1 cellular context compared by ENCODE assay signal in the genomic region with DNA sequence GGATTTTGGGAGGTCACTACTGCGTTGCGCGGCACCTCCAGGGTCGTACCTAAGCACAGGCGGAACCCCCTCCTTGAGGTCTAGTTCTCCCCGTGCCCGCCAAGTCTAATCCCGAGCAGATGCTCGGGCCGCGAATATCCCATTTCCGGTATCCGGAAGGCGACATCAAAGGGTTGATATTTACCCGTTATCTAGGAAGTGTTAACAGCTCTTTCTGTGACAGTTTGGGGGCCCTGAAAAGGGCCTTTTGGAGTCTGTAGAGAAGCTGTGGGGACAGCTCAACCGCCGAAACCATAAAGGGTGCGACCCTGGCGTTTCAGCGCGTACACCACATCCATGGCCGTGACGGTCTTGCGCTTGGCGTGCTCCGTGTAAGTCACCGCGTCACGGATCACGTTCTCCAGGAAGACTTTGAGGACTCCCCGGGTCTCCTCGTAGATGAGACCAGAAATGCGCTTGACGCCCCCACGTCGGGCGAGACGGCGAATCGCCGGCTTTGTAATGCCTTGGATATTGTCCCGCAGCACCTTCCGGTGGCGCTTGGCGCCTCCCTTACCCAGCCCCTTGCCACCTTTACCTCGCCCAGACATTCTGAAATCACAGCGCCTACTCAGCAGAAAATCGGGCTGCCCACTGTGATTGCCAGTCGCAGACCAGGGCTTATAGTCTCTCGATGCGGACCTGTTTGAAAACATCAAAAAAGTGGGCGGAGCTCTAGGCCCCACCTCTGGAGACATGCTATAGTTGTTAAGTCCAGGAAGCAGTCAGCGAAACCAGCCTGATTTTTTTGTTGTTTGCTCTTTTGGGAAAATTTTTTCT.
A peak's percentile ranks its signal among the peaks of the same experiment; 100 is the strongest.
TF ChIP-seq lines count a peak whose summit lies in the region.

No MANE protein-coding gene starts in this region.

TF ChIP-seq in HepG2, 621 proteins besides CTCF, POLR2A, EP300 and RAD21 (continued from another document and continues in another):
- TF ChIP-seq ESRRA (CRISPR knock-in tag; IDR thresholded peaks at IDR 0.05; ENCODE audit: low read depth) (peak; percentile 45; the same call in 1 of the 2 replicates), WIZ (CRISPR knock-in tag; IDR thresholded peaks at IDR 0.05) (no peak), ZNF30 (CRISPR knock-in tag; IDR thresholded peaks at IDR 0.05) (no peak), ARID2 (CRISPR knock-in tag; IDR thresholded peaks at IDR 0.05; ENCODE audit: borderline replicate concordance) (no peak), PHF5A (CRISPR knock-in tag; IDR thresholded peaks at IDR 0.05; ENCODE audit: low read depth, unreplicated experiment) (no peak), PLSCR1 (CRISPR knock-in tag; IDR thresholded peaks at IDR 0.05; ENCODE audit: borderline replicate concordance) (no peak), ZNF704 (CRISPR knock-in tag; IDR thresholded peaks at IDR 0.05; ENCODE audit: borderline replicate concordance) (no peak), ETS1 (CRISPR knock-in tag; IDR thresholded peaks at IDR 0.05) (no peak), FOXO4 (CRISPR knock-in tag; conservative IDR thresholded peaks at IDR 0.05) (no peak), SP140L (CRISPR knock-in tag; IDR thresholded peaks at IDR 0.05; ENCODE audit: borderline replicate concordance) (0 out of 2 replicates have a peak, but pooled peaks have one; percentile 37), ARNT (IDR thresholded peaks at IDR 0.05) (no peak), ZNF850 (CRISPR knock-in tag; conservative IDR thresholded peaks at IDR 0.05) (no peak), ZBTB7A (CRISPR knock-in tag; IDR thresholded peaks at IDR 0.05) (no peak), POLR2AphosphoS5 (IDR thresholded peaks at IDR 0.05; ENCODE audit: low read depth, low read length) (peak; percentile 100), IKZF4 (CRISPR knock-in tag; IDR thresholded peaks at IDR 0.05; ENCODE audit: borderline replicate concordance, low read depth, not compliant biosample characterization) (no peak), ZNF562 (CRISPR knock-in tag; IDR thresholded peaks at IDR 0.05; ENCODE audit: borderline replicate concordance) (no peak), ZFP36 (IDR thresholded peaks at IDR 0.05; ENCODE audit: borderline replicate concordance, low read depth, low read length, partially characterized antibody) (no peak), ZSCAN20 (CRISPR knock-in tag; IDR thresholded peaks at IDR 0.05; ENCODE audit: borderline replicate concordance) (no peak), ZNF121 (CRISPR knock-in tag; IDR thresholded peaks at IDR 0.05) (no peak)
- TF ChIP-seq, protein P1, sequence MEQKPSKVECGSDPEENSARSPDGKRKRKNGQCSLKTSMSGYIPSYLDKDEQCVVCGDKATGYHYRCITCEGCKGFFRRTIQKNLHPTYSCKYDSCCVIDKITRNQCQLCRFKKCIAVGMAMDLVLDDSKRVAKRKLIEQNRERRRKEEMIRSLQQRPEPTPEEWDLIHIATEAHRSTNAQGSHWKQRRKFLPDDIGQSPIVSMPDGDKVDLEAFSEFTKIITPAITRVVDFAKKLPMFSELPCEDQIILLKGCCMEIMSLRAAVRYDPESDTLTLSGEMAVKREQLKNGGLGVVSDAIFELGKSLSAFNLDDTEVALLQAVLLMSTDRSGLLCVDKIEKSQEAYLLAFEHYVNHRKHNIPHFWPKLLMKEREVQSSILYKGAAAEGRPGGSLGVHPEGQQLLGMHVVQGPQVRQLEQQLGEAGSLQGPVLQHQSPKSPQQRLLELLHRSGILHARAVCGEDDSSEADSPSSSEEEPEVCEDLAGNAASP (CRISPR knock-in tag; IDR thresholded peaks at IDR 0.05; ENCODE audit: borderline replicate concordance), result peak; percentile 53
- TF ChIP-seq, protein P2, sequence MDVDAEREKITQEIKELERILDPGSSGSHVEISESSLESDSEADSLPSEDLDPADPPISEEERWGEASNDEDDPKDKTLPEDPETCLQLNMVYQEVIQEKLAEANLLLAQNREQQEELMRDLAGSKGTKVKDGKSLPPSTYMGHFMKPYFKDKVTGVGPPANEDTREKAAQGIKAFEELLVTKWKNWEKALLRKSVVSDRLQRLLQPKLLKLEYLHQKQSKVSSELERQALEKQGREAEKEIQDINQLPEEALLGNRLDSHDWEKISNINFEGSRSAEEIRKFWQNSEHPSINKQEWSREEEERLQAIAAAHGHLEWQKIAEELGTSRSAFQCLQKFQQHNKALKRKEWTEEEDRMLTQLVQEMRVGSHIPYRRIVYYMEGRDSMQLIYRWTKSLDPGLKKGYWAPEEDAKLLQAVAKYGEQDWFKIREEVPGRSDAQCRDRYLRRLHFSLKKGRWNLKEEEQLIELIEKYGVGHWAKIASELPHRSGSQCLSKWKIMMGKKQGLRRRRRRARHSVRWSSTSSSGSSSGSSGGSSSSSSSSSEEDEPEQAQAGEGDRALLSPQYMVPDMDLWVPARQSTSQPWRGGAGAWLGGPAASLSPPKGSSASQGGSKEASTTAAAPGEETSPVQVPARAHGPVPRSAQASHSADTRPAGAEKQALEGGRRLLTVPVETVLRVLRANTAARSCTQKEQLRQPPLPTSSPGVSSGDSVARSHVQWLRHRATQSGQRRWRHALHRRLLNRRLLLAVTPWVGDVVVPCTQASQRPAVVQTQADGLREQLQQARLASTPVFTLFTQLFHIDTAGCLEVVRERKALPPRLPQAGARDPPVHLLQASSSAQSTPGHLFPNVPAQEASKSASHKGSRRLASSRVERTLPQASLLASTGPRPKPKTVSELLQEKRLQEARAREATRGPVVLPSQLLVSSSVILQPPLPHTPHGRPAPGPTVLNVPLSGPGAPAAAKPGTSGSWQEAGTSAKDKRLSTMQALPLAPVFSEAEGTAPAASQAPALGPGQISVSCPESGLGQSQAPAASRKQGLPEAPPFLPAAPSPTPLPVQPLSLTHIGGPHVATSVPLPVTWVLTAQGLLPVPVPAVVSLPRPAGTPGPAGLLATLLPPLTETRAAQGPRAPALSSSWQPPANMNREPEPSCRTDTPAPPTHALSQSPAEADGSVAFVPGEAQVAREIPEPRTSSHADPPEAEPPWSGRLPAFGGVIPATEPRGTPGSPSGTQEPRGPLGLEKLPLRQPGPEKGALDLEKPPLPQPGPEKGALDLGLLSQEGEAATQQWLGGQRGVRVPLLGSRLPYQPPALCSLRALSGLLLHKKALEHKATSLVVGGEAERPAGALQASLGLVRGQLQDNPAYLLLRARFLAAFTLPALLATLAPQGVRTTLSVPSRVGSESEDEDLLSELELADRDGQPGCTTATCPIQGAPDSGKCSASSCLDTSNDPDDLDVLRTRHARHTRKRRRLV (CRISPR knock-in tag; IDR thresholded peaks at IDR 0.05), result peak; percentile 55; the same call in 1 of the 2 replicates
- TF ChIP-seq, protein P3, sequence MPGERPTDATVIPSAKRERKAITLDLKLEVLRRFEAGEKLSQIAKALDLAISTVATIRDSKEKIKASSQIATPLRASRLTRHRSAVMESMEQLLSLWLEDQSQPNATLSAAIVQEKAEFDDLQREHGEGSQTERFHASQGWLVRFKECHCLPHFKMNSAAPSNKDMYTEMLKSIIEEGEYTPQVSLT (CRISPR knock-in tag; IDR thresholded peaks at IDR 0.05; ENCODE audit: borderline replicate concordance, low read depth), result no peak
- TF ChIP-seq, protein P4, sequence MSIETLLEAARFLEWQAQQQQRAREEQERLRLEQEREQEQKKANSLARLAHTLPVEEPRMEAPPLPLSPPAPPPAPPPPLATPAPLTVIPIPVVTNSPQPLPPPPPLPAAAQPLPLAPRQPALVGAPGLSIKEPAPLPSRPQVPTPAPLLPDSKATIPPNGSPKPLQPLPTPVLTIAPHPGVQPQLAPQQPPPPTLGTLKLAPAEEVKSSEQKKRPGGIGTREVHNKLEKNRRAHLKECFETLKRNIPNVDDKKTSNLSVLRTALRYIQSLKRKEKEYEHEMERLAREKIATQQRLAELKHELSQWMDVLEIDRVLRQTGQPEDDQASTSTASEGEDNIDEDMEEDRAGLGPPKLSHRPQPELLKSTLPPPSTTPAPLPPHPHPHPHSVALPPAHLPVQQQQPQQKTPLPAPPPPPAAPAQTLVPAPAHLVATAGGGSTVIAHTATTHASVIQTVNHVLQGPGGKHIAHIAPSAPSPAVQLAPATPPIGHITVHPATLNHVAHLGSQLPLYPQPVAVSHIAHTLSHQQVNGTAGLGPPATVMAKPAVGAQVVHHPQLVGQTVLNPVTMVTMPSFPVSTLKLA (IDR thresholded peaks at IDR 0.05), result no peak
- TF ChIP-seq, protein P5, sequence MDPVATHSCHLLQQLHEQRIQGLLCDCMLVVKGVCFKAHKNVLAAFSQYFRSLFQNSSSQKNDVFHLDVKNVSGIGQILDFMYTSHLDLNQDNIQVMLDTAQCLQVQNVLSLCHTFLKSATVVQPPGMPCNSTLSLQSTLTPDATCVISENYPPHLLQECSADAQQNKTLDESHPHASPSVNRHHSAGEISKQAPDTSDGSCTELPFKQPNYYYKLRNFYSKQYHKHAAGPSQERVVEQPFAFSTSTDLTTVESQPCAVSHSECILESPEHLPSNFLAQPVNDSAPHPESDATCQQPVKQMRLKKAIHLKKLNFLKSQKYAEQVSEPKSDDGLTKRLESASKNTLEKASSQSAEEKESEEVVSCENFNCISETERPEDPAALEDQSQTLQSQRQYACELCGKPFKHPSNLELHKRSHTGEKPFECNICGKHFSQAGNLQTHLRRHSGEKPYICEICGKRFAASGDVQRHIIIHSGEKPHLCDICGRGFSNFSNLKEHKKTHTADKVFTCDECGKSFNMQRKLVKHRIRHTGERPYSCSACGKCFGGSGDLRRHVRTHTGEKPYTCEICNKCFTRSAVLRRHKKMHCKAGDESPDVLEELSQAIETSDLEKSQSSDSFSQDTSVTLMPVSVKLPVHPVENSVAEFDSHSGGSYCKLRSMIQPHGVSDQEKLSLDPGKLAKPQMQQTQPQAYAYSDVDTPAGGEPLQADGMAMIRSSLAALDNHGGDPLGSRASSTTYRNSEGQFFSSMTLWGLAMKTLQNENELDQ (CRISPR knock-in tag; IDR thresholded peaks at IDR 0.05; ENCODE audit: borderline replicate concordance), result no peak
